8 cellular contexts compared by ENCODE assay signal in genomic region chr14:61662437-61663311, GRCh38. TPM values are rescaled to one million over a fixed set of nuclear protein-coding genes. Genes with fewer than 3 reads are reported as not detected.
DNase-seq lines count a peak whose midpoint lies in the region; ATAC-seq, FAIRE-seq and TF ChIP-seq lines count a peak whose summit lies in the region.

No MANE protein-coding gene starts in this region.

- H3K9ac ChIP-seq in HepG2 (ENCODE audit: insufficient read depth, low read depth, low read length), result no peak overlapping the region

- no peak for TF ChIP-seq POLR2A in HepG2 (IDR thresholded peaks at IDR 0.05; ENCODE audit: insufficient read depth in 1 of 2, low read depth in 2 of 2, low read length in 2 of 2)

- intact Hi-C loops in HepG2 (cut with micrococcal nuclease; ENCODE audit: unreplicated experiment), result no loop called here

- H3K4me3 ChIP-seq in SJSA1 (no peak overlapping the region), HepG2 (replicated peaks in 1 of 3; ENCODE audit: insufficient read depth in 1 of 3, low read depth in 2 of 3, low read length in 3 of 3) (no peak overlapping the region)

- no peak for TF ChIP-seq RAD21 in HepG2 (CRISPR knock-in tag; IDR thresholded peaks at IDR 0.05)

- FAIRE-seq in HepG2 (lab: Jason Lieb, UNC), result no peak

- CTCF ChIA-PET in HepG2 (lab: Yijun Ruan, JAX; ENCODE audit: low intra/inter-chr PET ratio, low total read pairs), result no interaction called here

- no peaks in the 10 kb centered on the region for H4K20me1 ChIP-seq in HepG2 (ENCODE audit: insufficient read depth, low read length)

- H3K36me3 ChIP-seq in SJSA1, result no peaks in the 10 kb centered on the region
- no peaks in the 10 kb centered on the region; a peak in 1 of 5 replicates for H3K36me3 ChIP-seq in HepG2 (replicated peaks in 1 of 2; ENCODE audit: control insufficient read depth in 1 of 2, insufficient read depth in 2 of 2, low read length in 2 of 2)

- H3K27me3 ChIP-seq in SJSA1 (replicated peaks) (no peaks in the 10 kb centered on the region), HepG2 (ENCODE audit: control insufficient read depth in 1 of 2, insufficient read depth in 2 of 2, low read length in 2 of 2) (no peaks in the 10 kb centered on the region; a peak in 1 of 5 replicates)

- BruUV-seq in HepG2 (replicated peaks; lab: Mats Ljungman, UMichigan), result no TSS peak

- H3K9me3 ChIP-seq in SJSA1 (replicated peaks), result no peaks in the 10 kb centered on the region
- no peaks in the 10 kb centered on the region for H3K9me3 ChIP-seq in HepG2 (ENCODE audit: low read length)

- H3K79me2 ChIP-seq in HepG2 (ENCODE audit: insufficient read depth, low read length), result no peaks in the 10 kb centered on the region

- no peak for TF ChIP-seq CTCF in HepG2 (CRISPR knock-in tag; IDR thresholded peaks at IDR 0.05)

- TF ChIP-seq EP300 in HepG2 (IDR thresholded peaks at IDR 0.05; ENCODE audit: low read depth in 2 of 2, low read length in 2 of 2) (no peak), HepG2 (CRISPR knock-in tag; IDR thresholded peaks at IDR 0.05; ENCODE audit: borderline replicate concordance) (no peak)

- no peak overlapping the region for H3K4me2 ChIP-seq in HepG2 (ENCODE audit: low read depth, low read length)

- H3K4me1 ChIP-seq in SJSA1 (replicated peaks) (peaks cover 21% of the 10 kb centered on the region), HepG2 (ENCODE audit: insufficient read depth, low read length) (peaks cover 9% of the 10 kb centered on the region)

- in situ Hi-C loops in HepG2 (cut with HindIII; ENCODE audit: extremely low pct_ligation_motif_present, low pct_unique_long_range_greater_than_20kb), result no loop called here

- H3K27ac ChIP-seq in SJSA1 (peak overlapping the region; percentile 2), HepG2 (ENCODE audit: extremely low read length, insufficient read depth, low read length) (no peak overlapping the region)

- no peak overlapping the region for H2AFZ ChIP-seq in HepG2 (ENCODE audit: low read length)

- 89% methylated on average over 11 of the region's 13 CpGs for WGBS in HepG2 (ENCODE audit: low lambda C conversion rate)

- POLR2A ChIA-PET in HepG2 (lab: Yijun Ruan, JAX), result no interaction called here

- DNase-seq in COLO668 (lab: John Stamatoyannopoulos, UW; ENCODE audit: unreplicated experiment) (peak; percentile 20), GM19240 (ENCODE audit: insufficient read length, low spot score) (peak; percentile 38), SJSA1 (ENCODE audit: low read depth in 1 of 2, low spot score in 2 of 2) (peak; percentile 44 to 55), HepG2 (ENCODE audit: low spot score) (peak; percentile 59), NCI-H2081 (lab: John Stamatoyannopoulos, UW) (no peak)
- DNase-seq in activated naive CD8-positive, alpha-beta T cell treated with anti-CD3 and anti-CD28 coated beads, Interleukin-2, amount 50 U/mL, for 16 hours (ENCODE audit: low read depth, low spot score), result peak; percentile 6
- peak; percentile 43 for DNase-seq in stimulated activated naive CD4-positive, alpha-beta T cell treated with Interleukin-2 at 50 U/mL for 16 hours (lab: John Stamatoyannopoulos, UW)

- ATAC-seq in HG03342 (IDR thresholded peaks at IDR 0.05; ENCODE audit: unreplicated experiment) (peak; percentile 82), HepG2 (no peak; the same call in 2 of the 3 replicates)

TF ChIP-seq in HepG2, 621 proteins besides CTCF, POLR2A, EP300 and RAD21 (continues in another document):
- TF ChIP-seq ZBTB33 (CRISPR knock-in tag; IDR thresholded peaks at IDR 0.05) (peak; percentile 26; the same call in 1 of the 2 replicates), MAFG (CRISPR knock-in tag; IDR thresholded peaks at IDR 0.05) (peak; percentile 75), CBX5 (CRISPR knock-in tag; IDR thresholded peaks at IDR 0.05; ENCODE audit: borderline replicate concordance) (0 out of 2 replicates have a peak, but pooled peaks have one; percentile 69), SETDB1 (CRISPR knock-in tag; IDR thresholded peaks at IDR 0.05; ENCODE audit: borderline replicate concordance) (no peak), MAFF (IDR thresholded peaks at IDR 0.05; ENCODE audit: low read depth, low read length) (peak; percentile 91), PRDM10 (CRISPR knock-in tag; IDR thresholded peaks at IDR 0.05; ENCODE audit: low read depth) (0 out of 2 replicates have a peak, but pooled peaks have one; percentile 56), MAFK (conservative IDR thresholded peaks at IDR 0.05 in 1 of 2, IDR thresholded peaks at IDR 0.05 in 1 of 2; ENCODE audit: low read length in 2 of 2) (peak; percentile 91 to 95), FOSL2 (CRISPR knock-in tag; IDR thresholded peaks at IDR 0.05) (peak; percentile 64), SOX5 (CRISPR knock-in tag; IDR thresholded peaks at IDR 0.05; ENCODE audit: borderline replicate concordance) (no peak), SPEN (CRISPR knock-in tag; IDR thresholded peaks at IDR 0.05; ENCODE audit: low read depth) (no peak), ZNF644 (CRISPR knock-in tag; IDR thresholded peaks at IDR 0.05; ENCODE audit: low read depth) (peak; percentile 82), ZMYM4 (CRISPR knock-in tag; IDR thresholded peaks at IDR 0.05) (peak; percentile 34; the same call in 1 of the 2 replicates), EHMT2 (IDR thresholded peaks at IDR 0.05; ENCODE audit: borderline replicate concordance, low read depth, low read length) (0 out of 2 replicates have a peak, but pooled peaks have one; percentile 42), ZNF331 (CRISPR knock-in tag; IDR thresholded peaks at IDR 0.05) (peak; percentile 23; the same call in 1 of the 2 replicates)

RNA-seq across cellular contexts. Expression of gene HIF1A, which starts 32.6 kb away (rescaled TPM):
- total RNA-seq in SJSA1 (2014; rRNA removed; shearing (Covaris generic)), result 162 and 227 TPM in 2 replicates
- 126 and 211 TPM in 2 replicates for total RNA-seq in HepG2 (2016; rRNA removed; fragmentation: Illumina TruSeq; extraction: Trizol)
- total RNA-seq in HepG2 (2016; cell fraction: cytosol; rRNA removed; fragmentation: Illumina TruSeq; extraction: Trizol; ENCODE audit: low read depth), result 19.1 and 34.5 TPM in 2 replicates
- total RNA-seq in HepG2 (2016; cell fraction: insoluble cytoplasmic fraction; rRNA removed; fragmentation: Illumina TruSeq; extraction: Trizol), result 123 and 189 TPM in 2 replicates
- total RNA-seq in HepG2 (2016; cell fraction: membrane; rRNA removed; fragmentation: Illumina TruSeq; extraction: Trizol), result 36.2 and 39.8 TPM in 2 replicates
- 102 and 119 TPM in 2 replicates for total RNA-seq in HepG2 (2016; cell fraction: nucleus; rRNA removed; fragmentation: Illumina TruSeq; extraction: Trizol)
- 41.0 and 42.8 TPM in 2 replicates for polyA plus RNA-seq in HepG2 (2011; rRNA removed)
- 19.1 and 32.4 TPM in 2 replicates for polyA plus RNA-seq in HepG2 (2011; cell fraction: cytosol; rRNA removed)
- polyA plus RNA-seq in HepG2 (2011; cell fraction: nucleus; rRNA removed), result 26.9 and 40.5 TPM in 2 replicates
- polyA plus RNA-seq in HepG2 (2012), result 58.1 and 68.2 TPM in 2 replicates
- polyA plus RNA-seq in HepG2 (2016; cell fraction: cytosol; fragmentation: Illumina TruSeq; extraction: Trizol; ENCODE audit: low read depth), result 3.1 and 3.4 TPM in 2 replicates
- 155 and 156 TPM in 2 replicates for polyA plus RNA-seq in HepG2 (2016; cell fraction: insoluble cytoplasmic fraction; fragmentation: Illumina TruSeq; extraction: Trizol; ENCODE audit: low read depth)
- polyA plus RNA-seq in HepG2 (2016; cell fraction: membrane; fragmentation: Illumina TruSeq; extraction: Trizol; ENCODE audit: low read depth), result 11.9 and 12.5 TPM in 2 replicates
- polyA plus RNA-seq in HepG2 (2016; cell fraction: nucleus; fragmentation: Illumina TruSeq; extraction: Trizol; ENCODE audit: insufficient read depth, low read depth), result 108 and 129 TPM in 2 replicates
- polyA minus RNA-seq in HepG2 (2011; rRNA and poly(A)+ RNA removed; ENCODE audit: low replicate concordance), result 67.4 and 132 TPM in 2 replicates
- 77.8 and 127 TPM in 2 replicates for polyA minus RNA-seq in HepG2 (2011; cell fraction: cytosol; rRNA and poly(A)+ RNA removed)
- 102 and 161 TPM in 2 replicates for polyA minus RNA-seq in HepG2 (2011; cell fraction: nucleus; rRNA and poly(A)+ RNA removed)

Comparison
In these comparisons a context has a peak if more than half of its experiments do, and no peak if none do; other contexts are left out.
1. DNase-seq: peak in COLO668 (single experiment), GM19240 (single experiment), SJSA1 (2 of 2), activated naive CD8-positive, alpha-beta T cell treated with anti-CD3 and anti-CD28 coated beads, Interleukin-2, amount 50 U/mL, for 16 hours (single experiment), HepG2 (single experiment) and stimulated activated naive CD4-positive, alpha-beta T cell treated with Interleukin-2 at 50 U/mL for 16 hours (single experiment); none in NCI-H2081 (0 of 2).